Comparison of ENCODE assay signal across 1 cellular context in genomic region chr12:6372403-6373003, GRCh38.
TF ChIP-seq lines count a peak whose summit lies in the region.

No MANE protein-coding gene starts in this region.

TF ChIP-seq in PFSK-1, 5 proteins besides CTCF, POLR2A, EP300 and RAD21 (continued from another document):
- TF ChIP-seq REST (IDR thresholded peaks at IDR 0.05; ENCODE audit: insufficient read depth in 1 of 2, low read depth in 2 of 2, low read length in 2 of 2), result no peak; a peak in 1 of 4 replicates
- 0 out of 2 replicates have a peak, but pooled peaks have one; percentile 30 for TF ChIP-seq SIN3A (IDR thresholded peaks at IDR 0.05; ENCODE audit: borderline replicate concordance, insufficient read depth, low read length)
TF ChIP-seq in PFSK-1: peak in this region for 3.
